ENCODE assay signal across 8 cellular contexts in genomic region chr6:27374824-27375612, GRCh38. TPM values are rescaled to one million over a fixed set of nuclear protein-coding genes. Genes with fewer than 3 reads are reported as not detected.
DNase-seq lines count a peak whose midpoint lies in the region; ATAC-seq and TF ChIP-seq lines count a peak whose summit lies in the region.

No MANE protein-coding gene starts in this region.

- H3K4me1 Mint-ChIP-seq in T-helper 17 cell (peaks cover 19% of the 10 kb centered on the region), type B pancreatic cell (ENCODE audit: unreplicated experiment) (peaks cover 16% of the 10 kb centered on the region)

- H3K27me3 ChIP-seq in GM06990 (replicated peaks; ENCODE audit: control insufficient read depth, insufficient read depth, low read length) (no peaks in the 10 kb centered on the region), right cardiac atrium (ENCODE audit: control insufficient read depth, insufficient read depth) (no peaks in the 10 kb centered on the region)

- no peaks in the 10 kb centered on the region for H3K36me3 ChIP-seq in GM06990 (ENCODE audit: control insufficient read depth, insufficient read depth, low read length)

- no peaks in the 10 kb centered on the region for H3K9me3 ChIP-seq in T-helper 17 cell (ENCODE audit: control insufficient read depth, low read length, poor library complexity, severe bottlenecking)
- H3K9me3 ChIP-seq in right cardiac atrium (ENCODE audit: control insufficient read depth, low read length) = no peaks in the 10 kb centered on the region

- no peaks in the 10 kb centered on the region for H3K9me3 Mint-ChIP-seq in type B pancreatic cell

- no peaks in the 10 kb centered on the region for H3K4me1 ChIP-seq in right cardiac atrium (ENCODE audit: control insufficient read depth, insufficient read depth, low read length)

- in situ Hi-C loops in astrocyte of the cerebellum (cut with HindIII; ENCODE audit: low sequenced_read_pairs) = no loop called here

- no peaks in the 10 kb centered on the region for H3K36me3 Mint-ChIP-seq in T-helper 17 cell (ENCODE audit: low read depth)
- H3K36me3 Mint-ChIP-seq in type B pancreatic cell = peaks cover 4% of the 10 kb centered on the region

- intact Hi-C loops in right cardiac atrium (cut with DNase I) (no loop called here), posterior vena cava (cut with DNase I) (no loop called here)

- no peak overlapping the region for H3K27ac ChIP-seq in right cardiac atrium (ENCODE audit: low read length)

- TF ChIP-seq CTCF in GM06990 (IDR thresholded peaks at IDR 0.05; ENCODE audit: insufficient read depth, low read length, poor library complexity, severe bottlenecking) = no peak
- no peak for TF ChIP-seq CTCF in astrocyte of the cerebellum (IDR thresholded peaks at IDR 0.05; ENCODE audit: low read depth, low read length, missing control alignments)
- TF ChIP-seq CTCF in type B pancreatic cell (conservative IDR thresholded peaks at IDR 0.05) = no peak

- DNase-seq in GM06990 (ENCODE audit: extremely low read depth, insufficient read length) (peak; percentile 44), HuH-7 (ENCODE audit: low spot score) (peak; percentile 34), T-helper 17 cell (peak; percentile 30 to 39 (median 36)), astrocyte of the cerebellum (ENCODE audit: low read depth) (no peak), right cardiac atrium (peak; percentile 80 to 92 (median 90)), posterior vena cava (ENCODE audit: low spot score) (peak; percentile 86), type B pancreatic cell (ENCODE audit: extremely low spot score, unreplicated experiment) (no peak), NCI-H510A treated with DMSO at 0.1 percent for 48 hours (lab: John Stamatoyannopoulos, UW) (no peak)

- H3K27ac Mint-ChIP-seq in T-helper 17 cell (peak overlapping the region; percentile 67), type B pancreatic cell (peak overlapping the region; percentile 86)

- H3K4me3 Mint-ChIP-seq in T-helper 17 cell (peak overlapping the region; percentile 91), type B pancreatic cell (peak overlapping the region; percentile 92)

- H3K27me3 Mint-ChIP-seq in T-helper 17 cell = peaks cover 8% of the 10 kb centered on the region
- no peaks in the 10 kb centered on the region for H3K27me3 Mint-ChIP-seq in type B pancreatic cell

- under 1% methylated on average over 31 of the region's 31 CpGs for WGBS in right cardiac atrium

- ATAC-seq in T-helper 17 cell (peak; percentile 99), right cardiac atrium (peak; percentile 100)

- H3K4me3 ChIP-seq in GM06990 (replicated peaks; ENCODE audit: low read depth, low read length) = no peak overlapping the region
- peak overlapping the region; percentile 60 for H3K4me3 ChIP-seq in astrocyte of the cerebellum (ENCODE audit: low read depth, low read length)
- H3K4me3 ChIP-seq in right cardiac atrium (ENCODE audit: low read length) = peak overlapping the region; percentile 84

RNA-seq across cellular contexts. Expression of gene ZNF391, which starts 13.5 kb away (rescaled TPM):
- total RNA-seq in T-helper 17 cell = 1 to 10 TPM in 1 of 2 donors, under 1 TPM in 1; 0.60 to 2.5 TPM
- 1 to 10 TPM; 1.6 to 2.9 (median 1.9) TPM for total RNA-seq in right cardiac atrium
- 0.72 TPM for polyA plus RNA-seq in right cardiac atrium
- 1 to 10 TPM; 2.4 to 3.3 TPM for total RNA-seq in posterior vena cava
- 4.9 and 8.4 TPM in 2 replicates for total RNA-seq in type B pancreatic cell (ENCODE audit: low replicate concordance)

Comparison
In these comparisons a context has a peak if more than half of its experiments do, and no peak if none do; other contexts are left out.
1. DNase-seq: peak in GM06990 (single experiment), HuH-7 (single experiment), T-helper 17 cell (3 of 3), right cardiac atrium (3 of 3) and posterior vena cava (single experiment); none in astrocyte of the cerebellum (single experiment), type B pancreatic cell (single experiment) and NCI-H510A treated with DMSO at 0.1 percent for 48 hours (single experiment).